In genomic region chr7:134632937-134633540, GRCh38 we compare ENCODE assay signal across 8 cellular contexts. TPM values are rescaled to one million over a fixed set of nuclear protein-coding genes. Genes with fewer than 3 reads are reported as not detected.
DNase-seq lines count a peak whose midpoint lies in the region; ATAC-seq and TF ChIP-seq lines count a peak whose summit lies in the region.

No MANE protein-coding gene starts in this region.

- POLR2A ChIA-PET in RWPE1 (lab: Yijun Ruan, JAX; ENCODE audit: low non-redundant PET), result no interaction called here

- peak in 5 of 6 experiments; percentile 20 to 70 (median 35) for DNase-seq in stimulated activated naive CD4-positive, alpha-beta T cell (lab: John Stamatoyannopoulos, UW)
- DNase-seq in stimulated activated naive CD4-positive, alpha-beta T cell treated with Interleukin-2 at 50 U/mL for 16 hours (lab: John Stamatoyannopoulos, UW), result no peak
- peak; percentile 36 for DNase-seq in RWPE1 (ENCODE audit: low spot score)
- DNase-seq in dedifferentiated amniotic fluid mesenchymal stem cell (ENCODE audit: extremely low spot score), result peak; percentile 48
- peak; percentile 67 for DNase-seq in myocyte (ENCODE audit: low read depth)
- no peak for DNase-seq in activated effector memory CD4-positive, alpha-beta T cell treated with anti-CD3 and anti-CD28 coated beads, Interleukin-2, amount 50 U/mL, for 16 hours
- DNase-seq in mesenteric fat pad (ENCODE audit: low spot score), result no peak

- CTCF ChIA-PET in RWPE1 (lab: Yijun Ruan, JAX), result interaction anchor here (0.6 to 1.8 kb wide), 4 partner anchors 11 to 310 kb away, joined by 3 to 6 read pairs (median 3); no protein-coding TSS in a partner anchor

- TF ChIP-seq CTCF in RWPE1 (conservative IDR thresholded peaks at IDR 0.05; ENCODE audit: low read depth), result peak; percentile 62

- ATAC-seq in HG03378 (IDR thresholded peaks at IDR 0.05; ENCODE audit: unreplicated experiment), result peak; percentile 50

- no peak overlapping the region for H3K27ac ChIP-seq in RWPE1

RNA-seq across cellular contexts. Expression of gene BPGM, which starts 13.6 kb away (rescaled TPM):
- total RNA-seq in myocyte, result 34.0 and 45.0 TPM in 2 replicates
- 43.4 TPM for polyA plus RNA-seq in myocyte (2012)
- total RNA-seq in mesenteric fat pad, result 12.4 TPM

Comparison
In these comparisons a context has a peak if more than half of its experiments do, and no peak if none do; other contexts are left out.
1. DNase-seq: peak in stimulated activated naive CD4-positive, alpha-beta T cell (5 of 6), RWPE1 (single experiment), dedifferentiated amniotic fluid mesenchymal stem cell (single experiment) and myocyte (single experiment); none in stimulated activated naive CD4-positive, alpha-beta T cell treated with Interleukin-2 at 50 U/mL for 16 hours (single experiment), activated effector memory CD4-positive, alpha-beta T cell treated with anti-CD3 and anti-CD28 coated beads, Interleukin-2, amount 50 U/mL, for 16 hours (single experiment) and mesenteric fat pad (single experiment).